In genomic region chr22:46052331-46052771, GRCh38 we compare ENCODE assay signal across 8 cellular contexts.
DNase-seq lines count a peak whose midpoint lies in the region; ATAC-seq and TF ChIP-seq lines count a peak whose summit lies in the region.

No MANE protein-coding gene starts in this region.

- H3K4me3 ChIP-seq in skeletal muscle cell (ENCODE audit: low read depth, low read length) = peak overlapping the region; percentile 64

- peak; percentile 33 for DNase-seq in G401 (ENCODE audit: low spot score)
- DNase-seq in activated CD8-positive, alpha-beta T cell treated with anti-CD3 and anti-CD28 coated beads, Interleukin-2, amount 10 ng/mL, durations not matched to agents 7 days and 5 days = no peak
- DNase-seq in glomerular visceral epithelial cell (ENCODE audit: extremely low spot score) = peak; percentile 26
- no peak for DNase-seq in skeletal muscle cell (ENCODE audit: low read depth)
- no peak for DNase-seq in NOMO-1 treated with dmso at 0.1 percent for 144 hours (lab: John Stamatoyannopoulos, UW; ENCODE audit: unreplicated experiment)

- CTCF ChIA-PET in activated CD8-positive, alpha-beta T cell treated with anti-CD3 and anti-CD28 coated beads, Interleukin-2, amount 10 ng/mL, durations not matched to agents 7 days and 5 days (lab: Charles Lee) = interaction anchor here (1.8 to 3.3 kb wide), 3 partner anchors 10 to 46 kb away, joined by 4 to 12 read pairs (median 6); no protein-coding TSS in a partner anchor

- in situ Hi-C loops in G401 (cut with HindIII; ENCODE audit: low sequenced_read_pairs) = no loop called here

- no peaks in the 10 kb centered on the region for H3K27me3 Mint-ChIP-seq in activated CD8-positive, alpha-beta T cell treated with anti-CD3 and anti-CD28 coated beads, Interleukin-2, amount 10 ng/mL, durations not matched to agents 7 days and 5 days (ENCODE audit: low read depth)

- no peak for TF ChIP-seq POLR2A in GM18505 (IDR thresholded peaks at IDR 0.05; ENCODE audit: borderline replicate concordance, extremely low read depth, insufficient read depth, insufficient read length)

- POLR2A ChIA-PET in activated CD8-positive, alpha-beta T cell treated with anti-CD3 and anti-CD28 coated beads, Interleukin-2, amount 10 ng/mL, durations not matched to agents 7 days and 5 days (lab: Charles Lee) = interaction anchor here (1.3 to 6.2 kb wide), 2 partner anchors 8 to 17 kb away, joined by 5 to 45 read pairs; no protein-coding TSS in a partner anchor

- no peak for ATAC-seq in activated CD8-positive, alpha-beta T cell treated with anti-CD3 and anti-CD28 coated beads, Interleukin-2, amount 10 ng/mL, durations not matched to agents 7 days and 5 days
- no peak for ATAC-seq in GM18858 (IDR thresholded peaks at IDR 0.05; ENCODE audit: unreplicated experiment)
- no peak for ATAC-seq in GM18505 (IDR thresholded peaks at IDR 0.05; ENCODE audit: unreplicated experiment)
- no peak for ATAC-seq in HG03469 (IDR thresholded peaks at IDR 0.05; ENCODE audit: unreplicated experiment)

- peaks cover 38% of the 10 kb centered on the region for H3K4me1 Mint-ChIP-seq in activated CD8-positive, alpha-beta T cell treated with anti-CD3 and anti-CD28 coated beads, Interleukin-2, amount 10 ng/mL, durations not matched to agents 7 days and 5 days (ENCODE audit: low read depth)

- H3K36me3 Mint-ChIP-seq in activated CD8-positive, alpha-beta T cell treated with anti-CD3 and anti-CD28 coated beads, Interleukin-2, amount 10 ng/mL, durations not matched to agents 7 days and 5 days (ENCODE audit: low read depth) = peaks cover 2% of the 10 kb centered on the region

- H3K9me3 Mint-ChIP-seq in activated CD8-positive, alpha-beta T cell treated with anti-CD3 and anti-CD28 coated beads, Interleukin-2, amount 10 ng/mL, durations not matched to agents 7 days and 5 days (ENCODE audit: insufficient read depth) = no peaks in the 10 kb centered on the region

- H3K4me3 Mint-ChIP-seq in activated CD8-positive, alpha-beta T cell treated with anti-CD3 and anti-CD28 coated beads, Interleukin-2, amount 10 ng/mL, durations not matched to agents 7 days and 5 days = peak overlapping the region; percentile 82

- peak overlapping the region; percentile 89 for H3K27ac Mint-ChIP-seq in activated CD8-positive, alpha-beta T cell treated with anti-CD3 and anti-CD28 coated beads, Interleukin-2, amount 10 ng/mL, durations not matched to agents 7 days and 5 days

Comparison
In these comparisons a context has a peak if more than half of its experiments do, and no peak if none do; other contexts are left out.
1. DNase-seq: peak in G401 (single experiment) and glomerular visceral epithelial cell (single experiment); none in activated CD8-positive, alpha-beta T cell treated with anti-CD3 and anti-CD28 coated beads, Interleukin-2, amount 10 ng/mL, durations not matched to agents 7 days and 5 days (single experiment), skeletal muscle cell (single experiment) and NOMO-1 treated with dmso at 0.1 percent for 144 hours (single experiment).